Comparison of ENCODE assay signal across 16 cellular contexts in the genomic region with DNA sequence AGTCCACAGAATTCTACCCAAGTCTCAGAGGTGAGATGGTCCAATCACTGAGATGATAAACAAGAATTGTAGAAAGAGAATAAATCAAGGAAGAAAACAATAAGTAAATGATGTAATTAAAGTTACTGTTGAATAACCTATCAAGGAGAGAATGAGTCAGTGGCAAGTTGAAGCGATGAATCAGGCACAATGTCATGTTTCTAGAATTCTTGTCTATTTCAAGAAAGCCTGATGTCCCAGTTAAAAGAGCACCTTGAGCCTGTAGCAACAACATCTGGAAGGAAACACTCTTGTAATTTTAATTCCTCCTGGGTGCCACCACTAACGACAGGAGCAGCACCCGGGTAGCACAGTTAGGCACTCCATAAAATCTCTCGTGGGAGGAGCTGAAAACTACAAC.
DNase-seq lines count a peak whose midpoint lies in the region; ATAC-seq and TF ChIP-seq lines count a peak whose summit lies in the region.
"Had no signal": no experiment of that assay in that cellular context is flagged by ENCODE, and none has a peak within 500 bp of the region (broad histone marks: within the 10 kb centered on the region; RNA-seq: fewer than 3 reads in every experiment).

No MANE protein-coding gene starts in this region.

- in situ Hi-C loops in ACHN (cut with HindIII; ENCODE audit: low pct_ligation_motif_present, low pct_unique_long_range_greater_than_20kb, low sequenced_read_pairs), result no loop called here

- no peak for ATAC-seq in HG02840 (IDR thresholded peaks at IDR 0.05; ENCODE audit: low FRiP score, unreplicated experiment)
- no peak for ATAC-seq in HG03025 (IDR thresholded peaks at IDR 0.05; ENCODE audit: low FRiP score, unreplicated experiment)
- ATAC-seq in aorta (ENCODE audit: low FRiP score), result no peak

- H2BK5ac ChIP-seq in trophoblast cell (ENCODE audit: low read depth, low read length, poor library complexity), result no peak overlapping the region

- no peaks in the 10 kb centered on the region for H3K79me2 ChIP-seq in trophoblast cell (ENCODE audit: control insufficient read depth, insufficient read depth, low read length, poor library complexity)

- no peak overlapping the region for H2AFZ ChIP-seq in trophoblast cell (ENCODE audit: insufficient read depth, low read length, poor library complexity)

- no peak overlapping the region for H3K4me3 ChIP-seq in trophoblast cell (ENCODE audit: low read depth, low read length)
- H3K4me3 ChIP-seq in ascending aorta, result no peak overlapping the region
- H3K4me3 ChIP-seq in aorta (ENCODE audit: low read length in 2 of 2), result no peak overlapping the region
- H3K4me3 ChIP-seq: BLaER1 treated with 17β-estradiol and CSF1 and Interleukin-3, amounts not matched to agents 10 nM and 100 nM; coronary artery had no signal

- no peak for TF ChIP-seq CTCF in ascending aorta (IDR thresholded peaks at IDR 0.05)

- no peaks in the 10 kb centered on the region for H3K79me1 ChIP-seq in trophoblast cell (ENCODE audit: low read length)

- H3K27me3 ChIP-seq in trophoblast cell (ENCODE audit: insufficient read depth, low read length), result no peaks in the 10 kb centered on the region
- H3K27me3 ChIP-seq in ascending aorta, result no peaks in the 10 kb centered on the region
- no peaks in the 10 kb centered on the region for H3K27me3 ChIP-seq in aorta (ENCODE audit: control insufficient read depth in 1 of 2, insufficient read depth in 2 of 2, low read length in 1 of 2)
- H3K27me3 ChIP-seq: BLaER1 treated with 17β-estradiol and CSF1 and Interleukin-3, amounts not matched to agents 10 nM and 100 nM had no signal

- H3K4me2 ChIP-seq in trophoblast cell (ENCODE audit: low read length), result no peak overlapping the region
- H3K4me2 ChIP-seq: BLaER1 treated with 17β-estradiol and CSF1 and Interleukin-3, amounts not matched to agents 10 nM and 100 nM had no signal

- H3K9ac ChIP-seq in trophoblast cell (ENCODE audit: low read length), result no peak overlapping the region
- H3K9ac ChIP-seq: BLaER1 treated with 17β-estradiol and CSF1 and Interleukin-3, amounts not matched to agents 10 nM and 100 nM had no signal

- no peak overlapping the region for H2BK12ac ChIP-seq in trophoblast cell (ENCODE audit: low read length)

- no peaks in the 10 kb centered on the region for H3K4me1 ChIP-seq in trophoblast cell (ENCODE audit: control insufficient read depth in 1 of 2, insufficient read depth in 2 of 2, low read length in 2 of 2)
- H3K4me1 ChIP-seq in ascending aorta, result no peaks in the 10 kb centered on the region
- H3K4me1 ChIP-seq in aorta (ENCODE audit: control insufficient read depth in 1 of 2, insufficient read depth in 2 of 2, low read length in 2 of 2), result no peaks in the 10 kb centered on the region
- H3K4me1 ChIP-seq: BLaER1 treated with 17β-estradiol and CSF1 and Interleukin-3, amounts not matched to agents 10 nM and 100 nM had no signal

- DNase-seq in ACHN, result peak; percentile 12
- DNase-seq in HS-5 (ENCODE audit: low read depth), result peak; percentile 23
- DNase-seq in caudate nucleus (lab: John Stamatoyannopoulos, UW), result peak in 3 of 61 donors; percentile 46 to 55 (median 50)
- peak; percentile 58 to 89 for DNase-seq in trophoblast cell
- no peak for DNase-seq in ascending aorta (ENCODE audit: low spot score in 2 of 2)
- no peak for DNase-seq in aorta
- DNase-seq: DND-41, KG1, NCI-H1417 treated with DMSO at 0.1 percent for 48 hours, OCI-M1, small intestine had no signal

- H3K9me3 ChIP-seq in trophoblast cell (ENCODE audit: insufficient read depth, low read depth, low read length), result peaks cover 4% of the 10 kb centered on the region
- H3K9me3 ChIP-seq in ascending aorta, result no peaks in the 10 kb centered on the region
- no peaks in the 10 kb centered on the region for H3K9me3 ChIP-seq in aorta (ENCODE audit: control insufficient read depth, low read length)

- H3K27ac ChIP-seq in caudate nucleus (ENCODE audit: low read depth, low read length) (peak overlapping the region; percentile 18), trophoblast cell (ENCODE audit: low read depth, low read length) (no peak overlapping the region), ascending aorta (no peak overlapping the region), aorta (ENCODE audit: low read depth in 1 of 2, low read length in 2 of 2) (no peak overlapping the region)
- H3K27ac ChIP-seq: BLaER1 treated with 17β-estradiol and CSF1 and Interleukin-3, amounts not matched to agents 10 nM and 100 nM; coronary artery; VCaP had no signal

- no peak overlapping the region for H3K23ac ChIP-seq in trophoblast cell (ENCODE audit: low read length)

- H4K8ac ChIP-seq in trophoblast cell (ENCODE audit: low read depth, low read length), result no peak overlapping the region

- H3K36me3 ChIP-seq in trophoblast cell (ENCODE audit: control insufficient read depth in 1 of 2, insufficient read depth in 2 of 2, low read length in 2 of 2) (no peaks in the 10 kb centered on the region), ascending aorta (no peaks in the 10 kb centered on the region), aorta (ENCODE audit: control insufficient read depth in 1 of 2, insufficient read depth in 2 of 2, low read length in 1 of 2) (no peaks in the 10 kb centered on the region)
- H3K36me3 ChIP-seq: BLaER1 treated with 17β-estradiol and CSF1 and Interleukin-3, amounts not matched to agents 10 nM and 100 nM had no signal

- H3K4ac ChIP-seq in trophoblast cell (ENCODE audit: low read depth, low read length), result no peak overlapping the region

- no peak overlapping the region for H3K14ac ChIP-seq in trophoblast cell (ENCODE audit: low read length)

- H4K12ac ChIP-seq in trophoblast cell (ENCODE audit: low read depth, low read length), result no peak overlapping the region

- no peak overlapping the region for H4K91ac ChIP-seq in trophoblast cell (ENCODE audit: low read depth, low read length)

- no peak overlapping the region for H2AK5ac ChIP-seq in trophoblast cell (ENCODE audit: low read length)

- no peak overlapping the region for H2BK120ac ChIP-seq in trophoblast cell (ENCODE audit: insufficient read depth, low read length, poor library complexity)

- WGBS in trophoblast cell (ENCODE audit: extremely low coverage, insufficient coverage, insufficient read length), result no CpG with 5 or more reads among the region's 4 CpGs
- 93% methylated on average over 4 of the region's 4 CpGs for WGBS in aorta, 2 donors

- intact Hi-C loops in ascending aorta (cut with DNase I) (no loop called here), aorta (cut with DNase I) (no loop called here)

- H3K18ac ChIP-seq in trophoblast cell (ENCODE audit: low read length), result no peak overlapping the region

Comparison
In these comparisons a context has a peak if more than half of its experiments do, and no peak if none do; other contexts are left out.
1. DNase-seq: peak in ACHN (single experiment), HS-5 (single experiment) and trophoblast cell (2 of 2); none in ascending aorta (0 of 2) and aorta (0 of 2).